Comparison of ENCODE assay signal across 18 cellular contexts in the genomic region with DNA sequence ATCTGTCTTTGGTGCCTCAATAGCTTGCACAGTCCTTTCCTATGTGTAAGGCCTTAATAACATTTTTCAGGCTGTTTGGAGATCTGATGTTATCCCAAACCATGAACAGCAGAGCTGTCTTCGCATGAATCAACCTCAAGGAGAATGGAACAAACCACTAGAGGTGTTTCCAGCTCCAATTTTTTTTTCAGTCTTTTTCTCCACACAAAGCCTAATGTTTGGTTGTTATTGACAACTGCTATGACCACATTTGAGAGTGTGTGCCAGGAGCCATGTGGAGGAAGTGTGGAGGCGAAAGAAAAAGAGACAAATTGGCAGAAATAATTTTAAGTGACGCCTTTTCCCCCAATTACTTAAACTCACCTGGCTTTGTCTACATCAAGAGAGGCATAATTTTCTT. TPM values are rescaled to one million over a fixed set of nuclear protein-coding genes. Genes with fewer than 3 reads are reported as not detected.
DNase-seq lines count a peak whose midpoint lies in the region; TF ChIP-seq lines count a peak whose summit lies in the region.
"Had no signal": no experiment of that assay in that cellular context is flagged by ENCODE, and none has a peak within 500 bp of the region (broad histone marks: within the 10 kb centered on the region; RNA-seq: fewer than 3 reads in every experiment).

No MANE protein-coding gene starts in this region.

- TF ChIP-seq CTCF in fibroblast of pulmonary artery (IDR thresholded peaks at IDR 0.05; ENCODE audit: low read length, missing control alignments): no peak
- TF ChIP-seq CTCF in foreskin fibroblast (IDR thresholded peaks at IDR 0.05; ENCODE audit: low read depth, low read length): no peak

- H3K4me3 ChIP-seq in fibroblast of pulmonary artery (replicated peaks; ENCODE audit: low read depth, low read length): no peak overlapping the region
- no peak overlapping the region for H3K4me3 ChIP-seq in foreskin fibroblast (ENCODE audit: low read depth in 1 of 2, low read length in 2 of 2)
- H3K4me3 ChIP-seq: SK-N-MC had no signal

- peak; percentile 33 for DNase-seq in Daoy (ENCODE audit: low read depth)
- DNase-seq in HT1080 (ENCODE audit: low read depth): peak; percentile 19
- DNase-seq in astrocyte of the hippocampus (ENCODE audit: low read depth, low spot score): peak; percentile 73
- peak; percentile 20 for DNase-seq in fibroblast of pulmonary artery (ENCODE audit: low read depth)
- DNase-seq in foreskin fibroblast: no peak
- no peak for DNase-seq in NCI-H1048 (lab: John Stamatoyannopoulos, UW)
- no peak for DNase-seq in HPDE6-E6E7 (ENCODE audit: extremely low spot score)
- DNase-seq: BE2C; CD4-positive, alpha-beta T cell; GF-D8; H7; Karpas-422; NCI-H1417 treated with DMSO at 0.1 percent for 48 hours; NCI-H2029; NCI-H2227 treated with DMSO at 0.1 percent for 48 hours; NCI-H524; T-cell had no signal

RNA-seq across cellular contexts. Expression of gene RTP4, which starts 38.7 kb away (rescaled TPM):
- 2.0 and 5.2 TPM in 2 replicates for total RNA-seq in Daoy (2014; rRNA removed; shearing (Covaris generic))
- total RNA-seq in HT1080 (2014; rRNA removed; shearing (Covaris generic)): 0.26 and 0.60 TPM in 2 replicates
- 0.81 and 1.0 TPM in 2 replicates for polyA plus RNA-seq in HT1080 (2015; cell fraction: cytosol; rRNA removed)
- polyA plus RNA-seq in HT1080 (2015; cell fraction: nucleus; rRNA removed): 1.3 and 2.0 TPM in 2 replicates
- total RNA-seq: H7 had no signal

Comparison
In these comparisons a context has a peak if more than half of its experiments do, and no peak if none do; other contexts are left out.
1. DNase-seq: peak in Daoy (single experiment), HT1080 (single experiment), astrocyte of the hippocampus (single experiment) and fibroblast of pulmonary artery (single experiment); none in foreskin fibroblast (0 of 2), NCI-H1048 (single experiment) and HPDE6-E6E7 (single experiment).